Comparison of ENCODE assay signal across 2 cellular contexts in the genomic region with DNA sequence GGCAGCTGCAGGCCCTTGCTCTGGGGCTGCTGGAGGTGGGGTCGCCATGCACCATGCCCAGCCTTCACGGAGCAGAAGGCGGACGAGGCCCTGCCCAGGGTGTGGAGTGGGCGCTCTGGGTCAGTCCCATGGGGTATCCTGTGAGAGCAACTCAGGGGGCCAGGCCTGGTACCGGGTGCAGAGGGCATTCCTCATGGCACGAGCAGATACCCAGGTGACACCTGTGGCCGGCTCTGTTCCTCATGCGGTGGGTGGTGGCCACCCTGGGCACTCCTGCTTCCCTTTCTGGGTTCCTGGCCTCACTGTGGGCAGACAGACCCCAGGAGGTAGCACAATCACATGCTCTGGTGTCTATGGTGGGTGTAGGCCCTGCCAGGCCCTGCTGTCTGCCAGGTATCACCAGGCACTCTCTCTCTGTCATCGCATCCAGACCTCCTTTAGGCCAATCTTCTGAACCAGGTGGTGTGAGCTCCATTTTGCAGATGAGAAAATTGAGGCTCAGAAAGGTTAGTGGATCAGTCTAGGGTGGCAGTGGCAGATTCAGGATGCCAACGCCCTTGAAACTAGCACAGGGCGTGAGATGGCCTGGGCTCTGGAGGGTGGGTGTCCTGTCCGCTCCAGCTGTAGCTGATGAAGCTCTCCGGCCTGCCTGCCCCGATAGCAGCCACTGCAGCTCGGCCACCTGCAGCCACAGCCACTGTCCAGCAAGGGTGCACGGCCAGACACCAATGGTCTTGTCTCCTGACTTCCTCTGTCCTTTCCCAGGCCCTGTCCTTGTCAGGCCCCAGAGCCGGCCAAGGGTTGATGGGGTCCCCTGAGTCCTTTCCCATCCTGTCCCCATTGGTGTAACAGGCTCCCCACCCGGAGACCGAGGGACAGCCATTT.
TF ChIP-seq lines count a peak whose summit lies in the region.

No MANE protein-coding gene starts in this region.

TF ChIP-seq in IMR-90, 13 proteins besides CTCF, POLR2A, EP300 and RAD21:
- TF ChIP-seq MAZ (IDR thresholded peaks at IDR 0.05; ENCODE audit: borderline replicate concordance, low read depth, low read length) (no peak), MAFK (IDR thresholded peaks at IDR 0.05; ENCODE audit: low read depth, low read length) (no peak)
- TF ChIP-seq, protein P1, sequence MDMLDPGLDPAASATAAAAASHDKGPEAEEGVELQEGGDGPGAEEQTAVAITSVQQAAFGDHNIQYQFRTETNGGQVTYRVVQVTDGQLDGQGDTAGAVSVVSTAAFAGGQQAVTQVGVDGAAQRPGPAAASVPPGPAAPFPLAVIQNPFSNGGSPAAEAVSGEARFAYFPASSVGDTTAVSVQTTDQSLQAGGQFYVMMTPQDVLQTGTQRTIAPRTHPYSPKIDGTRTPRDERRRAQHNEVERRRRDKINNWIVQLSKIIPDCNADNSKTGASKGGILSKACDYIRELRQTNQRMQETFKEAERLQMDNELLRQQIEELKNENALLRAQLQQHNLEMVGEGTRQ (IDR thresholded peaks at IDR 0.05; ENCODE audit: low read depth, low read length), result no peak

TF ChIP-seq in HepG2, 621 proteins besides CTCF, POLR2A, EP300 and RAD21:
- no peak for TF ChIP-seq ZNF329 (CRISPR knock-in tag; IDR thresholded peaks at IDR 0.05; ENCODE audit: low read depth)
- TF ChIP-seq, protein P2, sequence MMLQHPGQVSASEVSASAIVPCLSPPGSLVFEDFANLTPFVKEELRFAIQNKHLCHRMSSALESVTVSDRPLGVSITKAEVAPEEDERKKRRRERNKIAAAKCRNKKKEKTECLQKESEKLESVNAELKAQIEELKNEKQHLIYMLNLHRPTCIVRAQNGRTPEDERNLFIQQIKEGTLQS (CRISPR knock-in tag; IDR thresholded peaks at IDR 0.05), result no peak
- no peak for TF ChIP-seq RCOR2 (CRISPR knock-in tag; IDR thresholded peaks at IDR 0.05)
- no peak for TF ChIP-seq ZNF782 (CRISPR knock-in tag; IDR thresholded peaks at IDR 0.05; ENCODE audit: borderline replicate concordance)
- no peak for TF ChIP-seq ZNF878 (CRISPR knock-in tag; IDR thresholded peaks at IDR 0.05)
- TF ChIP-seq SALL2 (CRISPR knock-in tag; IDR thresholded peaks at IDR 0.05), result no peak
- TF ChIP-seq ZNF629 (CRISPR knock-in tag; conservative IDR thresholded peaks at IDR 0.05), result peak; percentile 68
